In genomic region chr10:70778267-70778924, GRCh38 we compare ENCODE assay signal across 29 cellular contexts. TPM values are rescaled to one million over a fixed set of nuclear protein-coding genes. Genes with fewer than 3 reads are reported as not detected.
DNase-seq lines count a peak whose midpoint lies in the region; ATAC-seq and TF ChIP-seq lines count a peak whose summit lies in the region.
"Had no signal": no experiment of that assay in that cellular context is flagged by ENCODE, and none has a peak within 500 bp of the region (broad histone marks: within the 10 kb centered on the region; RNA-seq: fewer than 3 reads in every experiment).

No MANE protein-coding gene starts in this region.

- H3K9me3 Mint-ChIP-seq in nephron progenitor cell (no peaks in the 10 kb centered on the region), Calu3 (ENCODE audit: low read depth, unreplicated experiment) (no peaks in the 10 kb centered on the region)
- H3K9me3 Mint-ChIP-seq: HFFc6, memory B cell, WTC11 had no signal

- H3K4me2 ChIP-seq in mammary epithelial cell (ENCODE audit: insufficient read depth, low read depth, low read length), result no peak overlapping the region

- no peak overlapping the region for H3K9ac ChIP-seq in SK-N-MC (ENCODE audit: insufficient read length)
- H3K9ac ChIP-seq in mammary epithelial cell (ENCODE audit: insufficient read depth, low read length), result no peak overlapping the region

- no TSS peak for BruUV-seq in mammary epithelial cell (replicated peaks; lab: Mats Ljungman, UMichigan)
- no TSS peak for BruUV-seq in Calu3 (replicated peaks; lab: Mats Ljungman, UMichigan)

- H3K36me3 ChIP-seq in right atrium auricular region (no peaks in the 10 kb centered on the region), SK-N-MC (ENCODE audit: insufficient read depth, low read length) (no peaks in the 10 kb centered on the region), mammary epithelial cell (ENCODE audit: insufficient read depth, low read length) (no peaks in the 10 kb centered on the region)
- H3K36me3 ChIP-seq: colonic mucosa, heart right ventricle, stomach, tibial nerve had no signal

- H3K27me3 Mint-ChIP-seq in nephron progenitor cell (ENCODE audit: low read depth, poor library complexity) (no peaks in the 10 kb centered on the region), Calu3 (ENCODE audit: unreplicated experiment) (peaks cover 79% of the 10 kb centered on the region)
- H3K27me3 Mint-ChIP-seq: activated naive CD8-positive, alpha-beta T cell had no signal

- H3K36me3 Mint-ChIP-seq in nephron progenitor cell (ENCODE audit: low read depth) (no peaks in the 10 kb centered on the region), Calu3 (ENCODE audit: insufficient read depth, unreplicated experiment) (peaks cover 6% of the 10 kb centered on the region)
- H3K36me3 Mint-ChIP-seq: activated naive CD8-positive, alpha-beta T cell; memory B cell; WTC11 had no signal

- no peaks in the 10 kb centered on the region for H3K4me1 ChIP-seq in right atrium auricular region
- no peaks in the 10 kb centered on the region for H3K4me1 ChIP-seq in mammary epithelial cell (ENCODE audit: insufficient read depth, low read length)
- H3K4me1 ChIP-seq: colonic mucosa had no signal

- dilution Hi-C loops in mammary epithelial cell (cut with HindIII; ENCODE audit: low sequenced_read_pairs), result no loop called here

- WGBS in mammary epithelial cell (ENCODE audit: low coverage, missing lambda C conversion rate), result 84% methylated on average over 5 of the region's 9 CpGs

- H3K4me3 ChIP-seq in right atrium auricular region (no peak overlapping the region), SK-N-MC (0 out of 2 replicates have a peak overlapping the region, but pooled peaks have one; percentile 22), mammary epithelial cell (replicated peaks in 1 of 3; ENCODE audit: insufficient read depth in 1 of 3, low read depth in 2 of 3, low read length in 3 of 3) (no peak overlapping the region)
- H3K4me3 ChIP-seq: colonic mucosa, heart right ventricle, skin epidermis, stomach, tibial nerve had no signal

- H3K4me3 Mint-ChIP-seq in nephron progenitor cell, result no peak overlapping the region
- no peak overlapping the region for H3K4me3 Mint-ChIP-seq in Calu3 (ENCODE audit: low read depth, unreplicated experiment)
- H3K4me3 Mint-ChIP-seq: activated naive CD8-positive, alpha-beta T cell; HFFc6; memory B cell; WTC11 had no signal

- intact Hi-C loops in left ventricle myocardium superior (cut with micrococcal nuclease), result no loop called here
- intact Hi-C loops in mammary epithelial cell (cut with micrococcal nuclease), result no loop called here
- intact Hi-C loops in Calu3 (cut with micrococcal nuclease; ENCODE audit: unreplicated experiment), result no loop called here

- TF ChIP-seq CTCF in right atrium auricular region (IDR thresholded peaks at IDR 0.05) (no peak), nephron progenitor cell (IDR thresholded peaks at IDR 0.05) (no peak), mammary epithelial cell (conservative IDR thresholded peaks at IDR 0.05 in 1 of 2, IDR thresholded peaks at IDR 0.05 in 1 of 2; ENCODE audit: extremely low read depth in 1 of 2, insufficient read depth in 1 of 2, low read depth in 1 of 2, low read length in 2 of 2) (no peak), Calu3 (IDR thresholded peaks at IDR 0.05; ENCODE audit: unreplicated experiment) (no peak)

- DNase-seq in right atrium auricular region (ENCODE audit: low spot score) (peak; percentile 50), left ventricle myocardium superior (no peak), SK-N-MC (ENCODE audit: low read depth, low spot score) (no peak), nephron progenitor cell (no peak), NCI-H128 (lab: John Stamatoyannopoulos, UW; ENCODE audit: unreplicated experiment) (no peak), mammary epithelial cell (no peak), Calu3 (no peak)
- DNase-seq in stimulated activated CD4-positive, alpha-beta T cell treated with anti-CD3 and anti-CD28 coated beads, Interleukin-4, amount 100 ng/mL, for 24 hours, result no peak
- DNase-seq: ACHN; activated CD4-positive, alpha-beta T cell treated with anti-CD3 and anti-CD28 coated beads, Interleukin-2, amount 50 U/mL, for 4 hours; Caco-2; colonic mucosa; effector memory CD4-positive, alpha-beta T cell; GF-D8; heart right ventricle; HFFc6; Kasumi-1; NCI-H524; SHP77; stimulated activated CD8-positive, alpha-beta memory T cell treated with anti-CD3 and anti-CD28 coated beads, Interleukin-4, amount 100 ng/mL, for 48 hours had no signal

- no peaks in the 10 kb centered on the region for H3K79me2 ChIP-seq in mammary epithelial cell (ENCODE audit: insufficient read depth, low read length)

- no peak for ATAC-seq in left ventricle myocardium superior
- ATAC-seq: HepG2, WTC11 had no signal

- in situ Hi-C loops in mammary epithelial cell (cut with MboI; ENCODE audit: low sequenced_read_pairs in 2 of 2), result no loop called here

- peak overlapping the region; percentile 78 for H3K27ac Mint-ChIP-seq in nephron progenitor cell
- no peak overlapping the region for H3K27ac Mint-ChIP-seq in Calu3 (ENCODE audit: unreplicated experiment)
- H3K27ac Mint-ChIP-seq: activated naive CD8-positive, alpha-beta T cell; HFFc6; memory B cell; WTC11 had no signal

- no peaks in the 10 kb centered on the region for H3K27me3 ChIP-seq in right atrium auricular region
- peaks cover 7% of the 10 kb centered on the region for H3K27me3 ChIP-seq in mammary epithelial cell (ENCODE audit: insufficient read depth, low read length)
- H3K27me3 ChIP-seq: colonic mucosa, stomach, tibial nerve had no signal

- H3K9me3 ChIP-seq in right atrium auricular region, result no peaks in the 10 kb centered on the region
- no peaks in the 10 kb centered on the region for H3K9me3 ChIP-seq in SK-N-MC (ENCODE audit: low read depth, low read length)
- H3K9me3 ChIP-seq in mammary epithelial cell (replicated peaks; ENCODE audit: insufficient read depth, low read length), result no peaks in the 10 kb centered on the region
- H3K9me3 ChIP-seq: Caco-2, colonic mucosa, heart right ventricle, stomach, tibial nerve had no signal

- CTCF ChIA-PET in mammary epithelial cell (lab: Charles Lee; ENCODE audit: low non-redundant PET), result no interaction called here
- CTCF ChIA-PET in Calu3 (lab: Charles Lee), result no interaction called here

- H2AFZ ChIP-seq in mammary epithelial cell (ENCODE audit: low read depth, low read length), result no peak overlapping the region

- H3K4me1 Mint-ChIP-seq in nephron progenitor cell (peaks cover 26% of the 10 kb centered on the region), Calu3 (ENCODE audit: low read depth, unreplicated experiment) (no peaks in the 10 kb centered on the region)
- H3K4me1 Mint-ChIP-seq: memory B cell had no signal

- no peaks in the 10 kb centered on the region for H4K20me1 ChIP-seq in mammary epithelial cell (ENCODE audit: insufficient read depth, low read length)

- no peak overlapping the region for H3K27ac ChIP-seq in right atrium auricular region
- H3K27ac ChIP-seq in SK-N-MC, result no peak overlapping the region
- H3K27ac ChIP-seq in mammary epithelial cell (ENCODE audit: insufficient read depth, low read depth, low read length), result no peak overlapping the region
- H3K27ac ChIP-seq: C4-2B, colonic mucosa, heart right ventricle, stomach, tibial nerve had no signal

RNA-seq across cellular contexts. Expression of gene TBATA, which starts 6.8 kb away (rescaled TPM):
- total RNA-seq in right atrium auricular region, result not detected
- total RNA-seq in left ventricle myocardium superior, result not detected
- total RNA-seq in mammary epithelial cell, result not detected
- polyA plus RNA-seq in mammary epithelial cell, result not detected
- polyA minus RNA-seq in mammary epithelial cell, result not detected
- total RNA-seq in Calu3 (2022), result not detected in 2 replicates
- total RNA-seq: Caco-2, colonic mucosa, heart right ventricle, HepG2, HFFc6, stomach, tibial nerve, WTC11 had no signal
- polyA plus RNA-seq: esophagus, heart right ventricle, HepG2, stomach had no signal

RNA-seq across cellular contexts. Expression of gene SGPL1, which starts 37.4 kb away (rescaled TPM):
- 1 to 10 TPM; 8.9 to 9.7 TPM for total RNA-seq in right atrium auricular region
- 15.3 TPM for total RNA-seq in left ventricle myocardium superior
- total RNA-seq in mammary epithelial cell, result 10 to 100 TPM; 65.0 to 97.4 TPM
- 22.4 TPM for polyA plus RNA-seq in mammary epithelial cell
- 88.4 TPM for polyA minus RNA-seq in mammary epithelial cell
- 75.8 and 84.6 TPM in 2 replicates for total RNA-seq in Calu3 (2022)
